10 cellular contexts compared by ENCODE assay signal in the genomic region with DNA sequence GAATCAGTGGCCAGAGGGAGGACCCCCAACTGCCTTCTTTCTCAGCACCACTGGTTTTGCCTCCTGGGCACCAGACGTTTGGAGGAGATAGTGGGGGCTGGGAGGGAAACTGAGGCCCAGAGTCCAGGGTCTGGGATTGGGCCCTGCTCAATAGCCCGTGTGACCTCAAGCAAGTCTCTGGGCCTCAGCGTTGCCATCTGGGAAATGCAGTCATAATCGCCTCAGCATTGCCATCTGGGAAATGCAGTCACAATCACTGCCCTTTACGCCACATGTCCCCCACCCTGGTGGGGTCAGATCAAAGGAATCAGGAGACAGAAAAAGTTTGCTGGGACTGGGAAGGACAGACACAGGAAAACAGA. TPM values are rescaled to one million over a fixed set of nuclear protein-coding genes. Genes with fewer than 3 reads are reported as not detected.
A peak's percentile ranks its signal among the peaks of the same experiment; 100 is the strongest.
DNase-seq lines count a peak whose midpoint lies in the region; ATAC-seq and TF ChIP-seq lines count a peak whose summit lies in the region.
"Had no signal": no experiment of that assay in that cellular context is flagged by ENCODE, and none has a peak within 500 bp of the region (broad histone marks: within the 10 kb centered on the region; RNA-seq: fewer than 3 reads in every experiment).

No MANE protein-coding gene starts in this region.

- H3K27ac ChIP-seq in CD4-positive, alpha-beta T cell (ENCODE audit: low read depth, low read length): peak overlapping the region; percentile 90
- H3K27ac ChIP-seq in GM23338 (ENCODE audit: low read depth): no peak overlapping the region

- H2AFZ ChIP-seq in GM23338: peak overlapping the region; percentile 80

- H3F3A ChIP-seq in GM23338 (replicated peaks; ENCODE audit: low read depth): peaks cover 8% of the 10 kb centered on the region; the same call in 1 of the 2 replicates

- peak overlapping the region; percentile 97 for H3K27ac Mint-ChIP-seq in CD4-positive, alpha-beta T cell
- H3K27ac Mint-ChIP-seq in GM23338 (no peak overlapping the region), natural killer cell (peak overlapping the region; percentile 95 to 98)
- peak overlapping the region; percentile 96 for H3K27ac Mint-ChIP-seq in activated naive CD4-positive, alpha-beta T cell treated with anti-CD3 and anti-CD28 coated beads, Interleukin-2, amount 50 U/mL, for 24 hours
- H3K27ac Mint-ChIP-seq: progenitor cell of endocrine pancreas had no signal

- POLR2A ChIA-PET in CD4-positive, alpha-beta T cell (lab: Charles Lee): interaction anchor here (0.7 to 2.3 kb wide), 9 partner anchors 8 to 229 kb away, joined by 3 to 20 read pairs (median 5); a partner anchor contains a TSS

- CTCF ChIA-PET in CD4-positive, alpha-beta T cell (lab: Charles Lee): interaction anchor here (1.0 to 2.0 kb wide), 4 partner anchors 8 to 93 kb away, joined by 3 to 10 read pairs (median 6); a partner anchor contains a TSS

- ATAC-seq in CD4-positive, alpha-beta T cell (ENCODE audit: poor library complexity): no peak
- ATAC-seq in GM23338: no peak
- no peak for ATAC-seq in natural killer cell
- ATAC-seq in GM18868 (IDR thresholded peaks at IDR 0.05; ENCODE audit: unreplicated experiment): no peak
- ATAC-seq: body of pancreas had no signal

- H3K79me2 ChIP-seq in GM23338 (replicated peaks; ENCODE audit: insufficient read depth): no peaks in the 10 kb centered on the region

- H3K36me3 Mint-ChIP-seq in CD4-positive, alpha-beta T cell (ENCODE audit: low read depth): peaks cover 41% of the 10 kb centered on the region
- H3K36me3 Mint-ChIP-seq in GM23338 (ENCODE audit: low read depth) (no peaks in the 10 kb centered on the region; the same call in 2 of the 3 replicates), natural killer cell (no peaks in the 10 kb centered on the region)
- no peaks in the 10 kb centered on the region for H3K36me3 Mint-ChIP-seq in activated naive CD4-positive, alpha-beta T cell treated with anti-CD3 and anti-CD28 coated beads, Interleukin-2, amount 50 U/mL, for 24 hours

- H3K4me1 ChIP-seq in GM23338 (ENCODE audit: insufficient read depth): peaks cover 5% of the 10 kb centered on the region; the same call in 1 of the 2 replicates

- no peaks in the 10 kb centered on the region for H3K9me3 ChIP-seq in CD4-positive, alpha-beta T cell (ENCODE audit: control insufficient read depth, low read length)
- H3K9me3 ChIP-seq: body of pancreas had no signal

- H3K27me3 Mint-ChIP-seq in CD4-positive, alpha-beta T cell: no peaks in the 10 kb centered on the region
- peaks cover 11% of the 10 kb centered on the region for H3K27me3 Mint-ChIP-seq in GM23338 (ENCODE audit: insufficient read depth, low read depth, poor library complexity)
- no peaks in the 10 kb centered on the region for H3K27me3 Mint-ChIP-seq in activated naive CD4-positive, alpha-beta T cell treated with anti-CD3 and anti-CD28 coated beads, Interleukin-2, amount 50 U/mL, for 24 hours
- no peaks in the 10 kb centered on the region for H3K27me3 Mint-ChIP-seq in natural killer cell (ENCODE audit: low read depth in 2 of 2)

- H3K9me3 Mint-ChIP-seq in CD4-positive, alpha-beta T cell: no peaks in the 10 kb centered on the region
- H3K9me3 Mint-ChIP-seq in GM23338 (peaks cover 2% of the 10 kb centered on the region; the same call in 1 of the 3 replicates), natural killer cell (no peaks in the 10 kb centered on the region)
- H3K9me3 Mint-ChIP-seq in activated naive CD4-positive, alpha-beta T cell treated with anti-CD3 and anti-CD28 coated beads, Interleukin-2, amount 50 U/mL, for 24 hours: no peaks in the 10 kb centered on the region

- intact Hi-C loops in CD4-positive, alpha-beta T cell (cut with DNase I, micrococcal nuclease): no loop called here
- intact Hi-C loops in natural killer cell (cut with micrococcal nuclease): loop anchor here (1.0 to 10.0 kb wide), 2 partner anchors 7 to 288 kb away; a partner anchor contains a TSS

- no peaks in the 10 kb centered on the region for H4K20me1 ChIP-seq in GM23338 (replicated peaks; ENCODE audit: insufficient read depth)

- H3K4me2 ChIP-seq in GM23338: no peak overlapping the region

- H3K9me2 ChIP-seq in GM23338 (ENCODE audit: insufficient read depth): no peaks in the 10 kb centered on the region

- H3K36me3 ChIP-seq in GM23338 (ENCODE audit: insufficient read depth): no peaks in the 10 kb centered on the region

- H3K4me3 ChIP-seq in GM23338: no peak overlapping the region
- H3K4me3 ChIP-seq: body of pancreas had no signal

- no peak for DNase-seq in CD4-positive, alpha-beta T cell
- no peak for DNase-seq in GM23338 (ENCODE audit: low spot score)
- no peak for DNase-seq in natural killer cell
- DNase-seq in NCI-H2029 treated with DMSO at 0.1 percent for 48 hours (lab: John Stamatoyannopoulos, UW): no peak
- no peak for DNase-seq in globus pallidus (ENCODE audit: low spot score)
- no peak for DNase-seq in NCI-H226

- no peaks in the 10 kb centered on the region for H3K27me3 ChIP-seq in CD4-positive, alpha-beta T cell (ENCODE audit: control insufficient read depth, insufficient read depth, low read length)
- no peaks in the 10 kb centered on the region for H3K27me3 ChIP-seq in GM23338 (ENCODE audit: insufficient read depth)
- H3K27me3 ChIP-seq: body of pancreas had no signal

- H3K4me3 Mint-ChIP-seq in CD4-positive, alpha-beta T cell: peak overlapping the region; percentile 96
- H3K4me3 Mint-ChIP-seq in GM23338 (no peak overlapping the region), natural killer cell (peak overlapping the region; percentile 98)
- peak overlapping the region; percentile 99 for H3K4me3 Mint-ChIP-seq in activated naive CD4-positive, alpha-beta T cell treated with anti-CD3 and anti-CD28 coated beads, Interleukin-2, amount 50 U/mL, for 24 hours

- no peak for TF ChIP-seq CTCF in CD4-positive, alpha-beta T cell (IDR thresholded peaks at IDR 0.05)
- TF ChIP-seq CTCF in GM23338 (conservative IDR thresholded peaks at IDR 0.05; ENCODE audit: low read depth in 2 of 2): no peak
- TF ChIP-seq CTCF in natural killer cell (IDR thresholded peaks at IDR 0.05): no peak

- H3K4me1 Mint-ChIP-seq in CD4-positive, alpha-beta T cell (ENCODE audit: low read depth): peaks cover 62% of the 10 kb centered on the region
- H3K4me1 Mint-ChIP-seq in GM23338 (peaks cover 20% of the 10 kb centered on the region), natural killer cell (peaks cover 44 to 68% of the 10 kb centered on the region in 2 donors)
- H3K4me1 Mint-ChIP-seq in activated naive CD4-positive, alpha-beta T cell treated with anti-CD3 and anti-CD28 coated beads, Interleukin-2, amount 50 U/mL, for 24 hours: peaks cover 55% of the 10 kb centered on the region

TF ChIP-seq in GM23338, 12 proteins besides CTCF, POLR2A, EP300 and RAD21:
- TF ChIP-seq CREB1 (CRISPR knock-in tag; IDR thresholded peaks at IDR 0.05; ENCODE audit: low read depth): no peak
- TF ChIP-seq NANOG (IDR thresholded peaks at IDR 0.05; ENCODE audit: borderline replicate concordance): no peak
- TF ChIP-seq, protein P1, sequence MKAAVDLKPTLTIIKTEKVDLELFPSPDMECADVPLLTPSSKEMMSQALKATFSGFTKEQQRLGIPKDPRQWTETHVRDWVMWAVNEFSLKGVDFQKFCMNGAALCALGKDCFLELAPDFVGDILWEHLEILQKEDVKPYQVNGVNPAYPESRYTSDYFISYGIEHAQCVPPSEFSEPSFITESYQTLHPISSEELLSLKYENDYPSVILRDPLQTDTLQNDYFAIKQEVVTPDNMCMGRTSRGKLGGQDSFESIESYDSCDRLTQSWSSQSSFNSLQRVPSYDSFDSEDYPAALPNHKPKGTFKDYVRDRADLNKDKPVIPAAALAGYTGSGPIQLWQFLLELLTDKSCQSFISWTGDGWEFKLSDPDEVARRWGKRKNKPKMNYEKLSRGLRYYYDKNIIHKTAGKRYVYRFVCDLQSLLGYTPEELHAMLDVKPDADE (IDR thresholded peaks at IDR 0.05): no peak
- TF ChIP-seq POLR2AphosphoS5 (IDR thresholded peaks at IDR 0.05; ENCODE audit: low read depth): no peak

RNA-seq across cellular contexts. Expression of a gene that starts 1.6 kb away (rescaled TPM):
- 10 to 100 TPM; 10.9 to 11.8 TPM for total RNA-seq in CD4-positive, alpha-beta T cell
- 4.5 and 7.3 TPM in 2 replicates for total RNA-seq in GM23338 (2014; rRNA removed; shearing (Covaris generic))
- polyA plus RNA-seq in GM23338 (2016; fragmentation: Nextera tagmentation; extraction: Ambion mirVana): 4.2 and 4.4 TPM in 2 replicates
- total RNA-seq in natural killer cell: 10 to 100 TPM; 42.8 to 86.8 (median 56.6) TPM

RNA-seq across cellular contexts. Expression of a gene that starts 8.9 kb away (rescaled TPM):
- 100 to 1,000 TPM; 117 to 121 TPM for total RNA-seq in CD4-positive, alpha-beta T cell
- total RNA-seq in GM23338 (2014; rRNA removed; shearing (Covaris generic)): 63.9 and 84.3 TPM in 2 replicates
- polyA plus RNA-seq in GM23338 (2016; fragmentation: Nextera tagmentation; extraction: Ambion mirVana): 49.7 and 58.5 TPM in 2 replicates
- total RNA-seq in natural killer cell: 100 to 1,000 TPM; 181 to 207 (median 188) TPM

RNA-seq across cellular contexts. Expression of a gene that starts 25.8 kb away (rescaled TPM):
- total RNA-seq in CD4-positive, alpha-beta T cell: 10 to 100 TPM; 58.0 to 66.6 TPM
- total RNA-seq in GM23338 (2014; rRNA removed; shearing (Covaris generic)): 87.2 and 92.4 TPM in 2 replicates
- 40.7 and 43.5 TPM in 2 replicates for polyA plus RNA-seq in GM23338 (2016; fragmentation: Nextera tagmentation; extraction: Ambion mirVana)
- total RNA-seq in natural killer cell: 100 to 1,000 TPM in 2 of 3 donors, 10 to 100 TPM in 1; 99.1 to 108 (median 107) TPM

RNA-seq across cellular contexts. Expression of a gene that starts 41.8 kb away (rescaled TPM):
- 1 to 10 TPM; 7.6 to 8.2 TPM for total RNA-seq in CD4-positive, alpha-beta T cell
- 21.1 and 23.5 TPM in 2 replicates for total RNA-seq in GM23338 (2014; rRNA removed; shearing (Covaris generic))
- 14.4 TPM in 2 replicates for polyA plus RNA-seq in GM23338 (2016; fragmentation: Nextera tagmentation; extraction: Ambion mirVana)
- total RNA-seq in natural killer cell: 10 to 100 TPM; 20.9 to 27.8 (median 23.7) TPM
